In the genomic region with DNA sequence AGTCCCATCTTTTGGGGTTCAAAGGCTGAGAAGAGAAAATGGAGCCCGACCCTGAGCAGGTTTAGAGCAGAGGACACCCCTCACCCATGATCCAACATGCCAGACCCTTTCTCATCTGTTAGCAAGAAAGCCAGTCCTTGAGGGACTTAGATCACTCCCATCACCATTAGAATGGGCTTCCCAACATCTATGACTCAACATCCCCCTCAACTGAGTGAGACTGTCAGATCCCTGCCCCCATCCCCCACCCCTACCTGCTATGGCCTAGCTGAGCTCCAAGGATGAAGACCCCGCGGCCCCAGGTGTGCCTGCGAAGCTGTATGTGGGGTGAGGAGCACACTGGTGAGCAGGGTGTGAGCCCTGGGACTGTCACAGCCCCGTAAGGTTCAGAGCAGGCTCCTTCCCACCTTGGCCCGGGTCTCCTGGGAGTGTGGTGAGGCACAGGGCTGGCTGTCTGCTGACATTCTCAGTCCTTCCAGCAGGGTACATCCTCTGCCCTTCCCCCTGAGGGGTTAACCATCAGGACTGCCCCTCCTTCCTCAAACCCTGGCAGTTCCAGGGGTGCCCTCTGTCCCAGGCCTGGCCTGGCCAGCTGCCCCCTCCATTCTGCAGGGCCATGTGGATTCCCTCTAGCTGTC, we compare ENCODE assay signal across 1 cellular context.
TF ChIP-seq lines count a peak whose summit lies in the region.

No MANE protein-coding gene starts in this region.

TF ChIP-seq in SK-N-SH, 30 proteins besides CTCF, POLR2A, EP300 and RAD21 (continued from another document):
- TF ChIP-seq GATA2 (CRISPR knock-in tag; IDR thresholded peaks at IDR 0.05) (no peak), TCF12 (IDR thresholded peaks at IDR 0.05) (no peak), NRF1 (IDR thresholded peaks at IDR 0.05; ENCODE audit: low read depth, low read length) (no peak), TAF1 (IDR thresholded peaks at IDR 0.05; ENCODE audit: borderline replicate concordance, low read depth, low read length) (no peak), CHD2 (IDR thresholded peaks at IDR 0.05; ENCODE audit: low read length, partially characterized antibody) (no peak), MXI1 (IDR thresholded peaks at IDR 0.05; ENCODE audit: low read depth, low read length) (no peak), ELF1 (IDR thresholded peaks at IDR 0.05) (no peak), YY1 (IDR thresholded peaks at IDR 0.05; ENCODE audit: low read depth) (no peak), MEF2A (IDR thresholded peaks at IDR 0.05; ENCODE audit: borderline replicate concordance, low read depth) (no peak), RCOR1 (IDR thresholded peaks at IDR 0.05; ENCODE audit: low read length) (no peak), USF2 (IDR thresholded peaks at IDR 0.05; ENCODE audit: borderline replicate concordance, low read depth, low read length) (no peak), EZH2phosphoT487 (IDR thresholded peaks at IDR 0.05; ENCODE audit: borderline replicate concordance, low read depth) (no peak), JUND (IDR thresholded peaks at IDR 0.05) (no peak), IRF3 (IDR thresholded peaks at IDR 0.05; ENCODE audit: low read depth, low read length) (no peak), POLR2AphosphoS5 (IDR thresholded peaks at IDR 0.05; ENCODE audit: low read depth, low read length) (no peak), RFX5 (IDR thresholded peaks at IDR 0.05; ENCODE audit: low read length) (no peak)
- TF ChIP-seq, protein P1, sequence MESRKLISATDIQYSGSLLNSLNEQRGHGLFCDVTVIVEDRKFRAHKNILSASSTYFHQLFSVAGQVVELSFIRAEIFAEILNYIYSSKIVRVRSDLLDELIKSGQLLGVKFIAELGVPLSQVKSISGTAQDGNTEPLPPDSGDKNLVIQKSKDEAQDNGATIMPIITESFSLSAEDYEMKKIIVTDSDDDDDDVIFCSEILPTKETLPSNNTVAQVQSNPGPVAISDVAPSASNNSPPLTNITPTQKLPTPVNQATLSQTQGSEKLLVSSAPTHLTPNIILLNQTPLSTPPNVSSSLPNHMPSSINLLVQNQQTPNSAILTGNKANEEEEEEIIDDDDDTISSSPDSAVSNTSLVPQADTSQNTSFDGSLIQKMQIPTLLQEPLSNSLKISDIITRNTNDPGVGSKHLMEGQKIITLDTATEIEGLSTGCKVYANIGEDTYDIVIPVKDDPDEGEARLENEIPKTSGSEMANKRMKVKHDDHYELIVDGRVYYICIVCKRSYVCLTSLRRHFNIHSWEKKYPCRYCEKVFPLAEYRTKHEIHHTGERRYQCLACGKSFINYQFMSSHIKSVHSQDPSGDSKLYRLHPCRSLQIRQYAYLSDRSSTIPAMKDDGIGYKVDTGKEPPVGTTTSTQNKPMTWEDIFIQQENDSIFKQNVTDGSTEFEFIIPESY (IDR thresholded peaks at IDR 0.05; ENCODE audit: borderline replicate concordance, low read depth), result no peak
